ENCODE assay signal across 20 cellular contexts in genomic region chr12:76073561-76073960, GRCh38.
"Had no signal": no experiment of that assay in that cellular context is flagged by ENCODE, and none has a peak within 500 bp of the region (broad histone marks: within the 10 kb centered on the region; RNA-seq: fewer than 3 reads in every experiment).

No MANE protein-coding gene starts in this region.

- H3K9me3 ChIP-seq: sigmoid colon, thoracic aorta had no signal

- H3K9me3 Mint-ChIP-seq: natural killer cell, neural crest cell had no signal

- H2AFZ ChIP-seq: hepatocyte had no signal

- H3K27ac ChIP-seq: dorsolateral prefrontal cortex, hepatocyte, sigmoid colon, stomach, thoracic aorta had no signal

- H3K36me3 ChIP-seq: thoracic aorta had no signal

- DNase-seq: cortex of kidney; dorsolateral prefrontal cortex; effector CD8-positive, alpha-beta T cell; foreskin melanocyte; head of caudate nucleus; kidney; left colon; mammary epithelial cell; natural killer cell; posterior cingulate gyrus; sigmoid colon; small intestine; stimulated activated CD4-positive, alpha-beta T cell treated with anti-CD3 and anti-CD28 coated beads, Interleukin-12 subunit alpha, Interleukin-12 subunit beta, amount 100 ng/mL, for 4 hours; stimulated activated naive CD4-positive, alpha-beta T cell; stomach; substantia nigra; trophoblast cell had no signal

- H3K27me3 ChIP-seq: dorsolateral prefrontal cortex, hepatocyte, sigmoid colon, stomach had no signal

- H3K27ac Mint-ChIP-seq: natural killer cell had no signal

- H3K4me2 ChIP-seq: hepatocyte had no signal

- H3K4me3 ChIP-seq: dorsolateral prefrontal cortex, hepatocyte, sigmoid colon, stomach, thoracic aorta had no signal

- H3K36me3 Mint-ChIP-seq: natural killer cell had no signal

- H3K4me3 Mint-ChIP-seq: natural killer cell, neural crest cell had no signal

- ATAC-seq: left colon, natural killer cell had no signal
